In genomic region chr12:16119618-16120017, GRCh38 we compare ENCODE assay signal across 24 cellular contexts.
"Had no signal": no experiment of that assay in that cellular context is flagged by ENCODE, and none has a peak within 500 bp of the region (broad histone marks: within the 10 kb centered on the region; RNA-seq: fewer than 3 reads in every experiment).

No MANE protein-coding gene starts in this region.

- H3K4me1 Mint-ChIP-seq: activated naive CD8-positive, alpha-beta T cell treated with anti-CD3 and anti-CD28 coated beads, Interleukin-2, amount 10 ng/mL, durations not matched to agents 7 days and 5 days; activated T-helper 17 cell treated with anti-CD3 and anti-CD28 coated beads, Interleukin-2, amount 50 U/mL, for 72 hours; natural killer cell; stimulated activated naive B cell treated with anti-CD40 and anti-IgM and Interleukin-4, amounts not matched to agents 10 μg/mL and 1 μg/mL and 100 μg/mL, for 72 hours had no signal

- H3K27me3 Mint-ChIP-seq: activated CD4-positive, alpha-beta memory T cell treated with anti-CD3 and anti-CD28 coated beads for 36 hours had no signal

- ATAC-seq: activated T-helper 17 cell treated with anti-CD3 and anti-CD28 coated beads, Interleukin-2, amount 50 U/mL, for 72 hours; body of pancreas; gastrocnemius medialis; left ventricle myocardium superior; natural killer cell; right lobe of liver; stimulated activated naive B cell treated with anti-CD40 and anti-IgM and Interleukin-4, amounts not matched to agents 10 μg/mL and 1 μg/mL and 100 μg/mL, for 72 hours; WTC11 had no signal

- H3K27ac Mint-ChIP-seq: activated CD4-positive, alpha-beta memory T cell treated with anti-CD3 and anti-CD28 coated beads for 36 hours; activated naive CD8-positive, alpha-beta T cell treated with anti-CD3 and anti-CD28 coated beads, Interleukin-2, amount 10 ng/mL, durations not matched to agents 7 days and 5 days; activated T-helper 17 cell treated with anti-CD3 and anti-CD28 coated beads, Interleukin-2, amount 50 U/mL, for 72 hours; natural killer cell; stimulated activated naive B cell treated with anti-CD40 and anti-IgM and Interleukin-4, amounts not matched to agents 10 μg/mL and 1 μg/mL and 100 μg/mL, for 72 hours; T-helper 2 cell treated with Interferon-gamma antibody and Interleukin-4, amounts not matched to agents 5 μg/mL and 100 μg/mL, for 36 hours had no signal

- H3K9me3 Mint-ChIP-seq: activated CD4-positive, alpha-beta memory T cell treated with anti-CD3 and anti-CD28 coated beads for 36 hours; activated naive CD8-positive, alpha-beta T cell treated with anti-CD3 and anti-CD28 coated beads, Interleukin-2, amount 10 ng/mL, durations not matched to agents 7 days and 5 days; activated T-helper 17 cell treated with anti-CD3 and anti-CD28 coated beads, Interleukin-2, amount 50 U/mL, for 72 hours; stimulated activated naive B cell treated with anti-CD40 and anti-IgM and Interleukin-4, amounts not matched to agents 10 μg/mL and 1 μg/mL and 100 μg/mL, for 72 hours; T-helper 2 cell treated with Interferon-gamma antibody and Interleukin-4, amounts not matched to agents 5 μg/mL and 100 μg/mL, for 36 hours; WTC11 had no signal

- H3K36me3 Mint-ChIP-seq: activated CD4-positive, alpha-beta memory T cell treated with anti-CD3 and anti-CD28 coated beads for 36 hours; activated naive CD8-positive, alpha-beta T cell treated with anti-CD3 and anti-CD28 coated beads, Interleukin-2, amount 10 ng/mL, durations not matched to agents 7 days and 5 days; natural killer cell; stimulated activated naive B cell treated with anti-CD40 and anti-IgM and Interleukin-4, amounts not matched to agents 10 μg/mL and 1 μg/mL and 100 μg/mL, for 72 hours; WTC11 had no signal

- H3K27ac ChIP-seq: body of pancreas, dorsolateral prefrontal cortex, gastrocnemius medialis, neutrophil, pancreas, right lobe of liver, thoracic aorta, upper lobe of left lung had no signal

- H3K4me3 Mint-ChIP-seq: activated CD4-positive, alpha-beta memory T cell treated with anti-CD3 and anti-CD28 coated beads for 36 hours; activated naive CD8-positive, alpha-beta T cell treated with anti-CD3 and anti-CD28 coated beads, Interleukin-2, amount 10 ng/mL, durations not matched to agents 7 days and 5 days; activated T-helper 17 cell treated with anti-CD3 and anti-CD28 coated beads, Interleukin-2, amount 50 U/mL, for 72 hours; natural killer cell; stimulated activated naive B cell treated with anti-CD40 and anti-IgM and Interleukin-4, amounts not matched to agents 10 μg/mL and 1 μg/mL and 100 μg/mL, for 72 hours; T-helper 2 cell treated with Interferon-gamma antibody and Interleukin-4, amounts not matched to agents 5 μg/mL and 100 μg/mL, for 36 hours; WTC11 had no signal

- DNase-seq: activated CD4-positive, alpha-beta memory T cell treated with anti-CD3 and anti-CD28 coated beads for 36 hours; activated CD4-positive, alpha-beta T cell treated with anti-CD3 and anti-CD28 coated beads for 4 hours; activated naive CD4-positive, alpha-beta T cell; activated naive CD8-positive, alpha-beta T cell treated with anti-CD3 and anti-CD28 coated beads, Interleukin-2, amount 10 ng/mL, durations not matched to agents 7 days and 5 days; activated T-cell treated with anti-CD3 and anti-CD28 coated beads for 4 hours; body of pancreas; caudate nucleus; dorsolateral prefrontal cortex; gastrocnemius medialis; head of caudate nucleus; left ventricle myocardium superior; mesenchymal stem cell; natural killer cell; pancreas; right lobe of liver; stimulated activated CD4-positive, alpha-beta T cell treated with anti-CD3 and anti-CD28 coated beads, Interleukin-4, amount 100 ng/mL, for 4 hours; stimulated activated naive B cell treated with anti-CD40 and anti-IgM and Interleukin-4, amounts not matched to agents 10 μg/mL and 1 μg/mL and 100 μg/mL, for 72 hours; upper lobe of left lung had no signal

- FAIRE-seq: pancreas, TTC549 had no signal
